8 cellular contexts compared by ENCODE assay signal in genomic region chr9:129823934-129824601, GRCh38. TPM values are rescaled to one million over a fixed set of nuclear protein-coding genes. Genes with fewer than 3 reads are reported as not detected.
DNase-seq lines count a peak whose midpoint lies in the region; ATAC-seq and TF ChIP-seq lines count a peak whose summit lies in the region.

A gene with protein sequence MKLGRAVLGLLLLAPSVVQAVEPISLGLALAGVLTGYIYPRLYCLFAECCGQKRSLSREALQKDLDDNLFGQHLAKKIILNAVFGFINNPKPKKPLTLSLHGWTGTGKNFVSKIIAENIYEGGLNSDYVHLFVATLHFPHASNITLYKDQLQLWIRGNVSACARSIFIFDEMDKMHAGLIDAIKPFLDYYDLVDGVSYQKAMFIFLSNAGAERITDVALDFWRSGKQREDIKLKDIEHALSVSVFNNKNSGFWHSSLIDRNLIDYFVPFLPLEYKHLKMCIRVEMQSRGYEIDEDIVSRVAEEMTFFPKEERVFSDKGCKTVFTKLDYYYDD (minus strand): TSS chr9:129824136. CDS start chr9:129824085, 51 bp downstream.

- H3K27me3 ChIP-seq in BLaER1 (no peaks in the 10 kb centered on the region), dorsolateral prefrontal cortex (no peaks in the 10 kb centered on the region), liver (ENCODE audit: control insufficient read depth in 4 of 4, insufficient read depth in 4 of 4, low read length in 3 of 4) (no peaks in the 10 kb centered on the region)

- H3K9me3 ChIP-seq in BLaER1 (no peaks in the 10 kb centered on the region), liver (ENCODE audit: control insufficient read depth in 4 of 4, low read length in 3 of 4) (no peaks in the 10 kb centered on the region)

- TF ChIP-seq RAD21 in liver (IDR thresholded peaks at IDR 0.05): peak in 1 of 2 donors; percentile 45

- H3K4me1 ChIP-seq in BLaER1: peaks cover 31% of the 10 kb centered on the region
- peaks cover 0 to 11% (median 8%) of the 10 kb centered on the region in 4 donors for H3K4me1 ChIP-seq in liver (ENCODE audit: control insufficient read depth in 4 of 4, insufficient read depth in 4 of 4, low read length in 3 of 4)

- H4K20me1 ChIP-seq in BLaER1: peaks cover 17% of the 10 kb centered on the region

- WGBS in liver: 4% methylated on average over 47 of the region's 47 CpGs

- intact Hi-C loops in dorsolateral prefrontal cortex (cut with DNase I): loop anchor here in 1 of 2 donors (1.0 kb wide), 2 partner anchors 11 to 21 kb away; partner anchors contain the start of genes C9orf78, TOR1B and USP20

- TF ChIP-seq CTCF in dorsolateral prefrontal cortex (IDR thresholded peaks at IDR 0.05 in 54 of 56, conservative IDR thresholded peaks at IDR 0.05 in 2 of 56; ENCODE audit: low read depth in 1 of 56, partially characterized antibody in 56 of 56) (peak in 36 of 56 donors; percentile 4 to 61 (median 31)), liver (IDR thresholded peaks at IDR 0.05; ENCODE audit: low read depth, low read length, missing input control) (no peak)

- ATAC-seq in GM19351 (IDR thresholded peaks at IDR 0.05; ENCODE audit: unreplicated experiment): peak; percentile 93
- peak; percentile 46 for ATAC-seq in HG03558 (IDR thresholded peaks at IDR 0.05; ENCODE audit: extremely low read depth, unreplicated experiment)

- H3K27ac ChIP-seq in BLaER1: peak within 1 kb of the TSS; percentile 86
- peak within 1 kb of the TSS in 58 of 59 donors; percentile 44 to 91 (median 82) for H3K27ac ChIP-seq in dorsolateral prefrontal cortex
- peak within 1 kb of the TSS in 1 of 2 donors; percentile 59 for H3K27ac ChIP-seq in liver (ENCODE audit: low read depth in 1 of 2, low read length in 2 of 2)

- H3K9ac ChIP-seq in BLaER1: peak within 1 kb of the TSS; percentile 88
- peak within 1 kb of the TSS in 1 of 2 donors; percentile 42 for H3K9ac ChIP-seq in liver (ENCODE audit: low read depth in 1 of 2, low read length in 2 of 2)

- H3K4me2 ChIP-seq in BLaER1: peak within 1 kb of the TSS; percentile 94

- peak within 1 kb of the TSS; percentile 80 for H3K4me3 ChIP-seq in BLaER1
- peak within 1 kb of the TSS; percentile 42 to 94 (median 81) for H3K4me3 ChIP-seq in dorsolateral prefrontal cortex
- peak within 1 kb of the TSS; percentile 30 to 92 (median 86) for H3K4me3 ChIP-seq in liver (ENCODE audit: low read depth in 1 of 3, low read length in 3 of 3)

- DNase-seq in NCI-H774 (lab: John Stamatoyannopoulos, UW) (peak; percentile 97), dorsolateral prefrontal cortex (peak; percentile 88 to 96 (median 93))
- peak; percentile 93 to 96 for DNase-seq in activated CD4-positive, alpha-beta T cell treated with anti-CD3 and anti-CD28 coated beads, Interleukin-2, amount 50 U/mL, for 48 hours
- peak; percentile 94 for DNase-seq in stimulated activated CD4-positive, alpha-beta T cell treated with anti-CD3 and anti-CD28 coated beads, Interleukin-4, amount 100 ng/mL, for 24 hours

- H3K36me3 ChIP-seq in BLaER1 (peaks cover 67% of the 10 kb centered on the region), liver (ENCODE audit: control insufficient read depth in 4 of 4, insufficient read depth in 3 of 4, low read depth in 1 of 4, low read length in 3 of 4) (peaks cover 11 to 32% (median 22%) of the 10 kb centered on the region in 4 donors)

TF ChIP-seq in liver, 16 proteins besides CTCF, POLR2A, EP300 and RAD21:
- TF ChIP-seq HNF4A (conservative IDR thresholded peaks at IDR 0.05): peak; percentile 19 to 20
- peak; percentile 54 for TF ChIP-seq SP1 (IDR thresholded peaks at IDR 0.05)
- no peak for TF ChIP-seq FOXA2 (IDR thresholded peaks at IDR 0.05)
- TF ChIP-seq JUND (IDR thresholded peaks at IDR 0.05): no peak
- TF ChIP-seq REST (IDR thresholded peaks at IDR 0.05): peak; percentile 61
- TF ChIP-seq NR2F2 (IDR thresholded peaks at IDR 0.05): no peak
- TF ChIP-seq YY1 (IDR thresholded peaks at IDR 0.05): peak; percentile 100
- TF ChIP-seq, protein P1, sequence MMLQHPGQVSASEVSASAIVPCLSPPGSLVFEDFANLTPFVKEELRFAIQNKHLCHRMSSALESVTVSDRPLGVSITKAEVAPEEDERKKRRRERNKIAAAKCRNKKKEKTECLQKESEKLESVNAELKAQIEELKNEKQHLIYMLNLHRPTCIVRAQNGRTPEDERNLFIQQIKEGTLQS (IDR thresholded peaks at IDR 0.05): peak; percentile 36
- TF ChIP-seq, protein P2, sequence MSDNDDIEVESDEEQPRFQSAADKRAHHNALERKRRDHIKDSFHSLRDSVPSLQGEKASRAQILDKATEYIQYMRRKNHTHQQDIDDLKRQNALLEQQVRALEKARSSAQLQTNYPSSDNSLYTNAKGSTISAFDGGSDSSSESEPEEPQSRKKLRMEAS (IDR thresholded peaks at IDR 0.05): peak; percentile 88
- TF ChIP-seq FOXA1 (IDR thresholded peaks at IDR 0.05): no peak
- peak; percentile 16 to 46 for TF ChIP-seq RXRA (IDR thresholded peaks at IDR 0.05)
- peak; percentile 68 to 93 for TF ChIP-seq GABPA (IDR thresholded peaks at IDR 0.05 in 1 of 2, conservative IDR thresholded peaks at IDR 0.05 in 1 of 2)
- no peak for TF ChIP-seq EGR1 (IDR thresholded peaks at IDR 0.05; ENCODE audit: low read depth in 2 of 2)
- TF ChIP-seq TAF1 (conservative IDR thresholded peaks at IDR 0.05): no peak
- no peak for TF ChIP-seq HNF4G (IDR thresholded peaks at IDR 0.05)
- TF ChIP-seq ZBTB33 (IDR thresholded peaks at IDR 0.05): peak; percentile 78

RNA-seq across cellular contexts. Expression of the gene that starts here (rescaled TPM):
- total RNA-seq in dorsolateral prefrontal cortex (10 to 100 TPM; 20.2 to 42.3 (median 31.4) TPM), liver (10 to 100 TPM; 18.3 to 30.5 TPM)
- polyA plus RNA-seq in liver: 10 to 100 TPM; 29.1 to 34.0 TPM
